2 cellular contexts compared by ENCODE assay signal in the genomic region with DNA sequence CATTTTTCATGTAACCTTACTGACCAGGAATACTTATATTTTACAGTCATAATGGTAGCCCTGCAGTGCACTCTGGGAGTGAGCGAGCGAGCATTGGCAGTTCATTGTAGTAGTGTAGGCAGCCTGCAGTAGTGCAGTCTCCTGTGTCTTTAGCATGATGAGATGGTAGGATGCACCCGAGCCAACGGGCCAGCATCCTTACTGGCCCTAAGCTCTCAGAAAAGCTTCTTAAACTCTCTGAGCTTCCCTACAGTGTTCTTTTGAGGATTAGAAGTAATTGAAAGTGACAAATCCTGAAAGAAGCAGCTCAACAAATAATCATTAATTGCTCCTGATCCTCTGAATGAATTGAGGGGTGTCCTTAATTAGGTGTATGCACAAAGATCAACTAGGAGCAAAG.
TF ChIP-seq lines count a peak whose summit lies in the region.

No MANE protein-coding gene starts in this region.

TF ChIP-seq in GM23338, 12 proteins besides CTCF, POLR2A, EP300 and RAD21 (continues in another document):
- TF ChIP-seq NANOG (IDR thresholded peaks at IDR 0.05; ENCODE audit: borderline replicate concordance), result no peak
- no peak for TF ChIP-seq EZH2phosphoT487 (IDR thresholded peaks at IDR 0.05; ENCODE audit: unreplicated experiment)
- TF ChIP-seq CREB1 (CRISPR knock-in tag; IDR thresholded peaks at IDR 0.05; ENCODE audit: low read depth), result no peak
- TF ChIP-seq EZH2 (IDR thresholded peaks at IDR 0.05; ENCODE audit: low read depth, unreplicated experiment), result no peak
- no peak for TF ChIP-seq ZNF114 (CRISPR knock-in tag; IDR thresholded peaks at IDR 0.05)
- TF ChIP-seq STAT1 (IDR thresholded peaks at IDR 0.05; ENCODE audit: unreplicated experiment), result no peak
- TF ChIP-seq, protein P1, sequence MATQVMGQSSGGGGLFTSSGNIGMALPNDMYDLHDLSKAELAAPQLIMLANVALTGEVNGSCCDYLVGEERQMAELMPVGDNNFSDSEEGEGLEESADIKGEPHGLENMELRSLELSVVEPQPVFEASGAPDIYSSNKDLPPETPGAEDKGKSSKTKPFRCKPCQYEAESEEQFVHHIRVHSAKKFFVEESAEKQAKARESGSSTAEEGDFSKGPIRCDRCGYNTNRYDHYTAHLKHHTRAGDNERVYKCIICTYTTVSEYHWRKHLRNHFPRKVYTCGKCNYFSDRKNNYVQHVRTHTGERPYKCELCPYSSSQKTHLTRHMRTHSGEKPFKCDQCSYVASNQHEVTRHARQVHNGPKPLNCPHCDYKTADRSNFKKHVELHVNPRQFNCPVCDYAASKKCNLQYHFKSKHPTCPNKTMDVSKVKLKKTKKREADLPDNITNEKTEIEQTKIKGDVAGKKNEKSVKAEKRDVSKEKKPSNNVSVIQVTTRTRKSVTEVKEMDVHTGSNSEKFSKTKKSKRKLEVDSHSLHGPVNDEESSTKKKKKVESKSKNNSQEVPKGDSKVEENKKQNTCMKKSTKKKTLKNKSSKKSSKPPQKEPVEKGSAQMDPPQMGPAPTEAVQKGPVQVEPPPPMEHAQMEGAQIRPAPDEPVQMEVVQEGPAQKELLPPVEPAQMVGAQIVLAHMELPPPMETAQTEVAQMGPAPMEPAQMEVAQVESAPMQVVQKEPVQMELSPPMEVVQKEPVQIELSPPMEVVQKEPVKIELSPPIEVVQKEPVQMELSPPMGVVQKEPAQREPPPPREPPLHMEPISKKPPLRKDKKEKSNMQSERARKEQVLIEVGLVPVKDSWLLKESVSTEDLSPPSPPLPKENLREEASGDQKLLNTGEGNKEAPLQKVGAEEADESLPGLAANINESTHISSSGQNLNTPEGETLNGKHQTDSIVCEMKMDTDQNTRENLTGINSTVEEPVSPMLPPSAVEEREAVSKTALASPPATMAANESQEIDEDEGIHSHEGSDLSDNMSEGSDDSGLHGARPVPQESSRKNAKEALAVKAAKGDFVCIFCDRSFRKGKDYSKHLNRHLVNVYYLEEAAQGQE (IDR thresholded peaks at IDR 0.05; ENCODE audit: unreplicated experiment), result no peak
- TF ChIP-seq POLR2AphosphoS5 (IDR thresholded peaks at IDR 0.05; ENCODE audit: low read depth), result no peak
- TF ChIP-seq, protein P2, sequence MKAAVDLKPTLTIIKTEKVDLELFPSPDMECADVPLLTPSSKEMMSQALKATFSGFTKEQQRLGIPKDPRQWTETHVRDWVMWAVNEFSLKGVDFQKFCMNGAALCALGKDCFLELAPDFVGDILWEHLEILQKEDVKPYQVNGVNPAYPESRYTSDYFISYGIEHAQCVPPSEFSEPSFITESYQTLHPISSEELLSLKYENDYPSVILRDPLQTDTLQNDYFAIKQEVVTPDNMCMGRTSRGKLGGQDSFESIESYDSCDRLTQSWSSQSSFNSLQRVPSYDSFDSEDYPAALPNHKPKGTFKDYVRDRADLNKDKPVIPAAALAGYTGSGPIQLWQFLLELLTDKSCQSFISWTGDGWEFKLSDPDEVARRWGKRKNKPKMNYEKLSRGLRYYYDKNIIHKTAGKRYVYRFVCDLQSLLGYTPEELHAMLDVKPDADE (IDR thresholded peaks at IDR 0.05), result no peak
- no peak for TF ChIP-seq JUNB (IDR thresholded peaks at IDR 0.05; ENCODE audit: unreplicated experiment)
- no peak for TF ChIP-seq ZNF331 (CRISPR knock-in tag; IDR thresholded peaks at IDR 0.05; ENCODE audit: low read depth)

TF ChIP-seq in GM12878, 131 proteins besides CTCF, POLR2A, EP300 and RAD21:
- TF ChIP-seq POLR2AphosphoS2 (IDR thresholded peaks at IDR 0.05; ENCODE audit: low read depth, low read length), result no peak
- TF ChIP-seq CBX5 (IDR thresholded peaks at IDR 0.05; ENCODE audit: low read depth), result no peak
- TF ChIP-seq FOXM1 (IDR thresholded peaks at IDR 0.05; ENCODE audit: low read depth, low read length), result no peak
- TF ChIP-seq KAT2A (conservative IDR thresholded peaks at IDR 0.05; ENCODE audit: control insufficient read depth, low read depth, low read length), result no peak
- TF ChIP-seq CHD4 (IDR thresholded peaks at IDR 0.05), result no peak
- TF ChIP-seq, protein P3, sequence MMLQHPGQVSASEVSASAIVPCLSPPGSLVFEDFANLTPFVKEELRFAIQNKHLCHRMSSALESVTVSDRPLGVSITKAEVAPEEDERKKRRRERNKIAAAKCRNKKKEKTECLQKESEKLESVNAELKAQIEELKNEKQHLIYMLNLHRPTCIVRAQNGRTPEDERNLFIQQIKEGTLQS (IDR thresholded peaks at IDR 0.05; ENCODE audit: borderline replicate concordance, extremely low read depth, low read depth, low read length), result no peak
- TF ChIP-seq, protein P4, sequence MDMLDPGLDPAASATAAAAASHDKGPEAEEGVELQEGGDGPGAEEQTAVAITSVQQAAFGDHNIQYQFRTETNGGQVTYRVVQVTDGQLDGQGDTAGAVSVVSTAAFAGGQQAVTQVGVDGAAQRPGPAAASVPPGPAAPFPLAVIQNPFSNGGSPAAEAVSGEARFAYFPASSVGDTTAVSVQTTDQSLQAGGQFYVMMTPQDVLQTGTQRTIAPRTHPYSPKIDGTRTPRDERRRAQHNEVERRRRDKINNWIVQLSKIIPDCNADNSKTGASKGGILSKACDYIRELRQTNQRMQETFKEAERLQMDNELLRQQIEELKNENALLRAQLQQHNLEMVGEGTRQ (IDR thresholded peaks at IDR 0.05; ENCODE audit: borderline replicate concordance, low read depth, low read length), result no peak
- TF ChIP-seq CHD1 (IDR thresholded peaks at IDR 0.05; ENCODE audit: low read depth, low read length), result no peak
- no peak for TF ChIP-seq HCFC1 (IDR thresholded peaks at IDR 0.05; ENCODE audit: low read length)
- no peak for TF ChIP-seq RFX5 (IDR thresholded peaks at IDR 0.05; ENCODE audit: low read depth, low read length)
- TF ChIP-seq SREBF2 (IDR thresholded peaks at IDR 0.05; ENCODE audit: low read length), result no peak
TF ChIP-seq in GM12878: peak in this region for 0.
